Comparison of ENCODE assay signal across 8 cellular contexts in the genomic region with DNA sequence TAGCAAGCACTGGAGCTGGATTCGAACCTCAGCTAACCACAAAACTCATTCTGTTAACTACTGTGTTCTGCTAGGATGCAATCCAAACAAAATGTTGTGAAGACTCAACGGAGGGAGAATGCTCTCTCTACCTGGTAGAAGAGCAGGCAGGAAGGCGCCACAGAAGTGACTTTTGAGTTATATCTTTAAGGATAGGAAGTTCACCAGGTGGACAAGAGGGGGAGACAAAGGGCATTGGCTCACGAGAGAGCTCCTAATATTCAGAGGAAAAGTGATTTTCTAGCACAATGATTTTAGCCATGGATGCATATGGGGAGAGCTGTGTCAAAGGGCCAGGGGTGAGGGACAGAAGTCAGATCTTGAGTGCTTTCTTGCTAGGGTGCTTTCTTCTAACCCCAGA.
DNase-seq lines count a peak whose midpoint lies in the region; ATAC-seq and TF ChIP-seq lines count a peak whose summit lies in the region.

No MANE protein-coding gene starts in this region.

- TF ChIP-seq CTCF in LNCaP clone FGC (IDR thresholded peaks at IDR 0.05; ENCODE audit: control insufficient read depth, extremely low read depth, insufficient read depth): peak; percentile 50; the same call in 1 of the 2 replicates
- peak; percentile 79 for TF ChIP-seq CTCF in choroid plexus epithelial cell (conservative IDR thresholded peaks at IDR 0.05; ENCODE audit: low read depth, low read length)
- peak; percentile 78 for TF ChIP-seq CTCF in parathyroid adenoma (IDR thresholded peaks at IDR 0.05)

- no peak overlapping the region for H3K9ac ChIP-seq in parathyroid adenoma

- ATAC-seq in HG03571 (IDR thresholded peaks at IDR 0.05; ENCODE audit: unreplicated experiment): no peak

- peaks cover 4% of the 10 kb centered on the region for H3K79me2 ChIP-seq in parathyroid adenoma

- no peaks in the 10 kb centered on the region for H3K27me3 ChIP-seq in parathyroid adenoma (ENCODE audit: control insufficient read depth, insufficient read depth, low read length)

- H3K4me1 ChIP-seq in parathyroid adenoma: no peaks in the 10 kb centered on the region

- DNase-seq in activated CD4-positive, alpha-beta T cell treated with anti-CD3 and anti-CD28 coated beads for 48 hours: peak; percentile 11
- no peak for DNase-seq in activated CD4-positive, alpha-beta T cell treated with anti-CD3 and anti-CD28 coated beads for 1 hour
- DNase-seq in LNCaP clone FGC (ENCODE audit: low read depth): no peak
- DNase-seq in choroid plexus epithelial cell (ENCODE audit: low read depth): peak; percentile 56
- DNase-seq in UCSD-AML1 (lab: John Stamatoyannopoulos, UW; ENCODE audit: unreplicated experiment): no peak
- no peak for DNase-seq in COLO668 (lab: John Stamatoyannopoulos, UW; ENCODE audit: unreplicated experiment)

- H3K9me3 ChIP-seq in parathyroid adenoma (ENCODE audit: control insufficient read depth, low read length): no peaks in the 10 kb centered on the region

- no peak overlapping the region for H3K4me2 ChIP-seq in parathyroid adenoma (ENCODE audit: low read length)

- H2AFZ ChIP-seq in parathyroid adenoma: peak overlapping the region; percentile 9

- H3K27ac ChIP-seq in parathyroid adenoma: no peak overlapping the region

- H3K4me3 ChIP-seq in LNCaP clone FGC (ENCODE audit: low read depth, low read length): no peak overlapping the region
- H3K4me3 ChIP-seq in choroid plexus epithelial cell (ENCODE audit: low read depth, low read length): no peak overlapping the region
- H3K4me3 ChIP-seq in parathyroid adenoma (ENCODE audit: low read depth, low read length): no peak overlapping the region

- H3K36me3 ChIP-seq in parathyroid adenoma (ENCODE audit: control insufficient read depth, insufficient read depth, low read length): no peaks in the 10 kb centered on the region

Comparison
In these comparisons a context has a peak if more than half of its experiments do, and no peak if none do; other contexts are left out.
1. DNase-seq: peak in activated CD4-positive, alpha-beta T cell treated with anti-CD3 and anti-CD28 coated beads for 48 hours (single experiment) and choroid plexus epithelial cell (single experiment); none in activated CD4-positive, alpha-beta T cell treated with anti-CD3 and anti-CD28 coated beads for 1 hour (single experiment), LNCaP clone FGC (single experiment), UCSD-AML1 (single experiment) and COLO668 (single experiment).
2. Peak in every context shown above with its lines, with median percentiles within 50 percentile points of each other: CTCF ChIP-seq.